In genomic region chr7:43552122-43552521, GRCh38 we compare ENCODE assay signal across 22 cellular contexts.
"Had no signal": no experiment of that assay in that cellular context is flagged by ENCODE, and none has a peak within 500 bp of the region (broad histone marks: within the 10 kb centered on the region; RNA-seq: fewer than 3 reads in every experiment).

No MANE protein-coding gene starts in this region.

- H3K36me3 Mint-ChIP-seq: memory B cell; stimulated activated memory B cell treated with anti-CD40 and anti-IgM and Interleukin-4, amounts not matched to agents 10 μg/mL and 1 μg/mL and 100 μg/mL, for 72 hours had no signal

- H3K27ac ChIP-seq: colonic mucosa, esophagus squamous epithelium, prostate gland, sigmoid colon, transverse colon, upper lobe of right lung, vagina had no signal

- H3K27me3 ChIP-seq: colonic mucosa, esophagus squamous epithelium, sigmoid colon, transverse colon, upper lobe of right lung, vagina had no signal

- DNase-seq: colonic mucosa; effector memory CD4-positive, alpha-beta T cell; esophagus squamous epithelium; foreskin melanocyte; left ventricle myocardium superior; mucosa of descending colon; naive B cell; right cardiac atrium; sigmoid colon; stimulated activated CD4-positive, alpha-beta T cell treated with anti-CD3 and anti-CD28 coated beads, Interleukin-2, amount 100 ng/mL, for 24 hours; stimulated activated CD4-positive, alpha-beta T cell treated with anti-CD3 and anti-CD28 coated beads, Interleukin-4, amount 100 ng/mL, for 4 hours; stimulated activated naive CD8-positive, alpha-beta T cell treated with anti-CD3 and anti-CD28 coated beads, Interleukin-15, Interleukin-2, amounts not matched to agents 100 U/mL and 50 U/mL, for 24 hours; substantia nigra; transverse colon; upper lobe of right lung had no signal

- H3K4me1 ChIP-seq: colonic mucosa, prostate gland, transverse colon, vagina had no signal

- ATAC-seq: left ventricle myocardium superior; mucosa of descending colon; right cardiac atrium; stimulated activated memory B cell treated with anti-CD40 and anti-IgM and Interleukin-4, amounts not matched to agents 10 μg/mL and 1 μg/mL and 100 μg/mL, for 72 hours; stimulated activated naive CD8-positive, alpha-beta T cell treated with anti-CD3 and anti-CD28 coated beads, Interleukin-15, Interleukin-2, amounts not matched to agents 100 U/mL and 50 U/mL, for 24 hours; upper lobe of right lung had no signal

- H3K4me3 ChIP-seq: colonic mucosa, esophagus squamous epithelium, lung, mucosa of descending colon, prostate gland, sigmoid colon, transverse colon, upper lobe of right lung, vagina had no signal

- H3K4me3 Mint-ChIP-seq: dendritic cell treated with granulocyte-macrophage colony-stimulating factor and Interleukin-4, amounts not matched to agents 40 ng/mL and 50 ng/mL, for 4 days; memory B cell; naive B cell; nephron; stimulated activated memory B cell treated with anti-CD40 and anti-IgM and Interleukin-4, amounts not matched to agents 10 μg/mL and 1 μg/mL and 100 μg/mL, for 72 hours had no signal

- H3K27ac Mint-ChIP-seq: dendritic cell treated with granulocyte-macrophage colony-stimulating factor and Interleukin-4, amounts not matched to agents 40 ng/mL and 50 ng/mL, for 4 days; memory B cell; naive B cell; nephron; stimulated activated memory B cell treated with anti-CD40 and anti-IgM and Interleukin-4, amounts not matched to agents 10 μg/mL and 1 μg/mL and 100 μg/mL, for 72 hours had no signal

- H3K9me3 Mint-ChIP-seq: memory B cell; stimulated activated memory B cell treated with anti-CD40 and anti-IgM and Interleukin-4, amounts not matched to agents 10 μg/mL and 1 μg/mL and 100 μg/mL, for 72 hours had no signal

- H3K36me3 ChIP-seq: colonic mucosa, esophagus squamous epithelium, prostate gland, sigmoid colon, transverse colon, upper lobe of right lung, vagina had no signal

- H3K4me1 Mint-ChIP-seq: memory B cell; naive B cell; stimulated activated memory B cell treated with anti-CD40 and anti-IgM and Interleukin-4, amounts not matched to agents 10 μg/mL and 1 μg/mL and 100 μg/mL, for 72 hours had no signal

- H3K9me3 ChIP-seq: colonic mucosa, mucosa of descending colon, prostate gland, upper lobe of right lung, vagina had no signal
